2 cellular contexts compared by ENCODE assay signal in genomic region chr17:47636273-47637030, GRCh38.
A peak's percentile ranks its signal among the peaks of the same experiment; 100 is the strongest.
TF ChIP-seq lines count a peak whose summit lies in the region.

No MANE protein-coding gene starts in this region.

TF ChIP-seq in liver, 16 proteins besides CTCF, POLR2A, EP300 and RAD21:
- TF ChIP-seq TAF1 (conservative IDR thresholded peaks at IDR 0.05) (no peak), NR2F2 (IDR thresholded peaks at IDR 0.05) (peak; percentile 28), HNF4G (IDR thresholded peaks at IDR 0.05) (no peak)
- TF ChIP-seq, protein P1, sequence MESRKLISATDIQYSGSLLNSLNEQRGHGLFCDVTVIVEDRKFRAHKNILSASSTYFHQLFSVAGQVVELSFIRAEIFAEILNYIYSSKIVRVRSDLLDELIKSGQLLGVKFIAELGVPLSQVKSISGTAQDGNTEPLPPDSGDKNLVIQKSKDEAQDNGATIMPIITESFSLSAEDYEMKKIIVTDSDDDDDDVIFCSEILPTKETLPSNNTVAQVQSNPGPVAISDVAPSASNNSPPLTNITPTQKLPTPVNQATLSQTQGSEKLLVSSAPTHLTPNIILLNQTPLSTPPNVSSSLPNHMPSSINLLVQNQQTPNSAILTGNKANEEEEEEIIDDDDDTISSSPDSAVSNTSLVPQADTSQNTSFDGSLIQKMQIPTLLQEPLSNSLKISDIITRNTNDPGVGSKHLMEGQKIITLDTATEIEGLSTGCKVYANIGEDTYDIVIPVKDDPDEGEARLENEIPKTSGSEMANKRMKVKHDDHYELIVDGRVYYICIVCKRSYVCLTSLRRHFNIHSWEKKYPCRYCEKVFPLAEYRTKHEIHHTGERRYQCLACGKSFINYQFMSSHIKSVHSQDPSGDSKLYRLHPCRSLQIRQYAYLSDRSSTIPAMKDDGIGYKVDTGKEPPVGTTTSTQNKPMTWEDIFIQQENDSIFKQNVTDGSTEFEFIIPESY (IDR thresholded peaks at IDR 0.05), result no peak
TF ChIP-seq in liver: peak in this region for 1.

TF ChIP-seq in HepG2, 621 proteins besides CTCF, POLR2A, EP300 and RAD21:
- TF ChIP-seq NCOA5 (CRISPR knock-in tag; IDR thresholded peaks at IDR 0.05) (no peak), PPARG (CRISPR knock-in tag; conservative IDR thresholded peaks at IDR 0.05) (no peak), RARG (CRISPR knock-in tag; IDR thresholded peaks at IDR 0.05; ENCODE audit: low read depth) (no peak), SKIL (CRISPR knock-in tag; IDR thresholded peaks at IDR 0.05; ENCODE audit: borderline replicate concordance) (no peak), MAFK (conservative IDR thresholded peaks at IDR 0.05 in 1 of 2, IDR thresholded peaks at IDR 0.05 in 1 of 2; ENCODE audit: low read length in 2 of 2) (0 out of 4 replicates have a peak, but pooled peaks of 1 of the 2 experiments have one; percentile 3), SNAPC4 (CRISPR knock-in tag; IDR thresholded peaks at IDR 0.05) (no peak)
